Comparison of ENCODE assay signal across 9 cellular contexts in the genomic region with DNA sequence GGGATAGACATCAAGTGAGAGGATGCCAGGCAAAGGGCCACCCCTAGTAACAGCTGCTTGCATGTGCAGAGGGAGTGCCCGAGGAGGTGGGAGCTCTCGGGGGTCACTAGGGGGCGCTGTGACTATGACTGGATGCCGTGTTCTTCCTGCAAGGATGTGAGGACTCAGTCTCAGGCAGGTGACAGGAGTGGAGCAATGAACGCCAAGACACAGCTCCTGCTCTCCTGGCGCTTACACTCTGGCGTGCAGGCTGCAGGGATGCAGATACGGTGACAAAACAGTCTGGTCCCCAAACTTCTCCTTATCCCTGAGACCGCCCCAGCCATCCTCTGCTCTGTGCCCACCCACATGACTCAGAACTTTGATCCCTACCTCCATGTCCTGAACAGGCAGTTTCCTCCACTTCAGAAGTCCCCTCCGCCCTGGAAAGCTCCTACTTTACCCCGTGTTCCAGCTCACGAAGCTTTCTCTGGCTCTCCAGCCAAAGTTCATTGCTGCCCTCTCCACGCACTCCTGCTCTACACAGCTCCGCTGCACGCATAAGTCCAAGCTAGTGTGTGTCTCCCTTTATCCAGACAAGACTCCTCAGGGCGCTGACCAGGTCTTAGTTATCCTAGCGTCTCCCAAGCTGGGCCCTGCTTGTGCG. TPM values are rescaled to one million over a fixed set of nuclear protein-coding genes. Genes with fewer than 3 reads are reported as not detected.
DNase-seq lines count a peak whose midpoint lies in the region; TF ChIP-seq lines count a peak whose summit lies in the region.
"Had no signal": no experiment of that assay in that cellular context is flagged by ENCODE, and none has a peak within 500 bp of the region (broad histone marks: within the 10 kb centered on the region; RNA-seq: fewer than 3 reads in every experiment).

No MANE protein-coding gene starts in this region.

- DNase-seq in NCI-H510A treated with DMSO at 0.1 percent for 48 hours (lab: John Stamatoyannopoulos, UW) (peak; percentile 18), NCI-H510A (lab: John Stamatoyannopoulos, UW) (no peak), LoVo (ENCODE audit: low spot score) (peak; percentile 61), SKM-1 treated with dmso at 0.1 percent for 144 hours (lab: John Stamatoyannopoulos, UW; ENCODE audit: unreplicated experiment) (peak; percentile 79), head of caudate nucleus (peak; percentile 35 to 88 (median 66)), prostate gland (ENCODE audit: low spot score) (peak; percentile 79), uterus (peak; percentile 55 to 57)
- DNase-seq in activated naive CD4-positive, alpha-beta T cell treated with anti-CD3 and anti-CD28 coated beads, Interleukin-2, amount 10 ng/mL, durations not matched to agents 7 days and 5 days, result peak; percentile 92

- H3K4me3 ChIP-seq in prostate gland (no peak overlapping the region), uterus (no peak overlapping the region)
- H3K4me3 ChIP-seq: skin epidermis had no signal

- H3K4me1 ChIP-seq in prostate gland (replicated peaks) (peaks cover 14% of the 10 kb centered on the region), uterus (no peaks in the 10 kb centered on the region)

- peaks cover 30% of the 10 kb centered on the region for H3K27me3 Mint-ChIP-seq in activated naive CD4-positive, alpha-beta T cell treated with anti-CD3 and anti-CD28 coated beads, Interleukin-2, amount 10 ng/mL, durations not matched to agents 7 days and 5 days

- H3K9me3 Mint-ChIP-seq in activated naive CD4-positive, alpha-beta T cell treated with anti-CD3 and anti-CD28 coated beads, Interleukin-2, amount 10 ng/mL, durations not matched to agents 7 days and 5 days, result no peaks in the 10 kb centered on the region

- TF ChIP-seq POLR2A in prostate gland (IDR thresholded peaks at IDR 0.05) (no peak), uterus (IDR thresholded peaks at IDR 0.05) (no peak)

- peak; percentile 59 to 86 (median 73) for TF ChIP-seq CTCF in prostate gland (IDR thresholded peaks at IDR 0.05)
- peak; percentile 36 to 56 (median 42) for TF ChIP-seq CTCF in uterus (IDR thresholded peaks at IDR 0.05)

- no peaks in the 10 kb centered on the region for H3K9me3 ChIP-seq in prostate gland
- no peaks in the 10 kb centered on the region for H3K9me3 ChIP-seq in uterus

- intact Hi-C loops in head of caudate nucleus (cut with DNase I), result loop anchor here (2.0 kb wide), 1 partner anchor 33 kb away; no protein-coding TSS in a partner anchor
- intact Hi-C loops in prostate gland (cut with DNase I), result loop anchor here (5.0 kb wide), 1 partner anchor 33 kb away; the partner anchor contains the start of gene VPS18
- intact Hi-C loops in uterus (cut with DNase I; ENCODE audit: low total_unique reads), result no loop called here

- H3K36me3 Mint-ChIP-seq in activated naive CD4-positive, alpha-beta T cell treated with anti-CD3 and anti-CD28 coated beads, Interleukin-2, amount 10 ng/mL, durations not matched to agents 7 days and 5 days, result no peaks in the 10 kb centered on the region

- no peaks in the 10 kb centered on the region for H3K27me3 ChIP-seq in prostate gland (replicated peaks; ENCODE audit: insufficient read depth)
- no peaks in the 10 kb centered on the region for H3K27me3 ChIP-seq in uterus

- peaks cover 0 to 3% of the 10 kb centered on the region in 2 donors for H3K36me3 ChIP-seq in prostate gland
- no peaks in the 10 kb centered on the region for H3K36me3 ChIP-seq in uterus

- no peak overlapping the region for H3K27ac Mint-ChIP-seq in activated naive CD4-positive, alpha-beta T cell treated with anti-CD3 and anti-CD28 coated beads, Interleukin-2, amount 10 ng/mL, durations not matched to agents 7 days and 5 days

- H3K4me1 Mint-ChIP-seq in activated naive CD4-positive, alpha-beta T cell treated with anti-CD3 and anti-CD28 coated beads, Interleukin-2, amount 10 ng/mL, durations not matched to agents 7 days and 5 days, result peaks cover 16% of the 10 kb centered on the region

- CTCF ChIA-PET in activated naive CD4-positive, alpha-beta T cell treated with anti-CD3 and anti-CD28 coated beads, Interleukin-2, amount 10 ng/mL, durations not matched to agents 7 days and 5 days (lab: Charles Lee), result interaction anchor here (0.7 to 8.8 kb wide), 13 partner anchors 9 to 181 kb away, joined by 3 to 252 read pairs (median 5); partner anchors contain the start of genes RAD51, SPINT1 and VPS18

- WGBS in prostate gland, result 49% methylated on average over 18 of the region's 18 CpGs

- no peak overlapping the region for H3K27ac ChIP-seq in prostate gland
- H3K27ac ChIP-seq in uterus, result no peak overlapping the region

- H3K4me3 Mint-ChIP-seq in activated naive CD4-positive, alpha-beta T cell treated with anti-CD3 and anti-CD28 coated beads, Interleukin-2, amount 10 ng/mL, durations not matched to agents 7 days and 5 days, result no peak overlapping the region

RNA-seq across cellular contexts. Expression of gene RHOV, which starts 14.7 kb away (rescaled TPM):
- total RNA-seq in prostate gland (10 to 100 TPM in 1 of 2 donors, 1 to 10 TPM in 1; 5.9 to 11.7 TPM), uterus (under 1 TPM in 1 of 4 donors, not detected in 3; 0.76 TPM)

RNA-seq across cellular contexts. Expression of gene SPINT1, which starts 15.5 kb away (rescaled TPM):
- 100 to 1,000 TPM; 143 to 295 TPM for total RNA-seq in prostate gland
- total RNA-seq in uterus, result 10 to 100 TPM in 1 of 4 donors, 1 to 10 TPM in 2, not detected in 1; 2.0 to 38.1 (median 2.3) TPM

RNA-seq across cellular contexts. Expression of gene PPP1R14D, which starts 30.8 kb away (rescaled TPM):
- total RNA-seq in prostate gland, result under 1 TPM in 1 of 2 donors, not detected in 1; 0.97 TPM
- not detected for total RNA-seq in uterus

RNA-seq across cellular contexts. Expression of gene VPS18, which starts 34.9 kb away (rescaled TPM):
- 10 to 100 TPM; 32.4 to 39.0 TPM for total RNA-seq in prostate gland
- 10 to 100 TPM in 2 of 4 donors, 1 to 10 TPM in 2; 3.8 to 33.3 (median 17.3) TPM for total RNA-seq in uterus

RNA-seq across cellular contexts. Expression of gene DNAJC17, which starts 52.1 kb away (rescaled TPM):
- total RNA-seq in prostate gland (10 to 100 TPM; 29.2 to 29.6 TPM), uterus (10 to 100 TPM in 3 of 4 donors, 1 to 10 TPM in 1; 6.1 to 79.4 (median 32.5) TPM)
